ENCODE assay signal across 1 cellular context in the genomic region with DNA sequence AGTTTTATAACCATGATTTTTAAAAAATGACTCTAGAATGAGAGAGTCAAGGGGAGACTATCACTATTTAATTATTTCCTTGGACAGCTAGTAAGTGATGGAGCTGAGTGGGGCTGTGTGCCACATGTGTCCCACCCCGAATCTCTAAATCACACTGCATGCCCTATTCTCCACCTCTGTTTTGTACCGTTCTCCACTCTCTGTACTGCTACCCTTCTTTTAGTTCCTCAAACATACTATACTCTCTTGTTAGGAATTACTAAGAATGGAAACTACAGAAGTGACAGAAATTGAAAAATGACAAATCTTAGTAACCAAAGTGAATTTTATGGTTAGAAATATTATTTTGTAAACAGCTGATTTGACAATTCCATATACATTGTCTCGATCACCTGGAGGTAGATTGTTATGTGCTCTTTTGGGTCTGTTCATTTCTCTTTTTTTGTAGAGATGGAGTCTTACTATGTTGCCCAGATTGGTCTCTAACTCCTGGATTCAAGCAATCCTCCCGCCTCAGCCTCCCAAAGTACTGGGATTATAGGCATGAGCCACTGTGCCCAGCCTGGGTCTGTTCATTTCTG.
TF ChIP-seq lines count a peak whose summit lies in the region.

No MANE protein-coding gene starts in this region.

TF ChIP-seq in K562, 482 proteins besides CTCF, POLR2A, EP300 and RAD21:
- TF ChIP-seq, protein P1, sequence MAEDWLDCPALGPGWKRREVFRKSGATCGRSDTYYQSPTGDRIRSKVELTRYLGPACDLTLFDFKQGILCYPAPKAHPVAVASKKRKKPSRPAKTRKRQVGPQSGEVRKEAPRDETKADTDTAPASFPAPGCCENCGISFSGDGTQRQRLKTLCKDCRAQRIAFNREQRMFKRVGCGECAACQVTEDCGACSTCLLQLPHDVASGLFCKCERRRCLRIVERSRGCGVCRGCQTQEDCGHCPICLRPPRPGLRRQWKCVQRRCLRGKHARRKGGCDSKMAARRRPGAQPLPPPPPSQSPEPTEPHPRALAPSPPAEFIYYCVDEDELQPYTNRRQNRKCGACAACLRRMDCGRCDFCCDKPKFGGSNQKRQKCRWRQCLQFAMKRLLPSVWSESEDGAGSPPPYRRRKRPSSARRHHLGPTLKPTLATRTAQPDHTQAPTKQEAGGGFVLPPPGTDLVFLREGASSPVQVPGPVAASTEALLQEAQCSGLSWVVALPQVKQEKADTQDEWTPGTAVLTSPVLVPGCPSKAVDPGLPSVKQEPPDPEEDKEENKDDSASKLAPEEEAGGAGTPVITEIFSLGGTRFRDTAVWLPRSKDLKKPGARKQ (CRISPR knock-in tag; IDR thresholded peaks at IDR 0.05) = no peak
- TF ChIP-seq PHF21A (IDR thresholded peaks at IDR 0.05; ENCODE audit: borderline replicate concordance, low read depth) = no peak
- no peak for TF ChIP-seq BMI1 (IDR thresholded peaks at IDR 0.05; ENCODE audit: low read length)
- peak; percentile 34; the same call in 1 of the 2 replicates for TF ChIP-seq C11orf30 (IDR thresholded peaks at IDR 0.05; ENCODE audit: low read depth)
- TF ChIP-seq PHB (CRISPR knock-in tag; IDR thresholded peaks at IDR 0.05) = no peak
- no peak for TF ChIP-seq CREBBP (IDR thresholded peaks at IDR 0.05; ENCODE audit: low read depth, low read length)
- no peak for TF ChIP-seq MXI1 (IDR thresholded peaks at IDR 0.05; ENCODE audit: low read depth, low read length)
- TF ChIP-seq, protein P2, sequence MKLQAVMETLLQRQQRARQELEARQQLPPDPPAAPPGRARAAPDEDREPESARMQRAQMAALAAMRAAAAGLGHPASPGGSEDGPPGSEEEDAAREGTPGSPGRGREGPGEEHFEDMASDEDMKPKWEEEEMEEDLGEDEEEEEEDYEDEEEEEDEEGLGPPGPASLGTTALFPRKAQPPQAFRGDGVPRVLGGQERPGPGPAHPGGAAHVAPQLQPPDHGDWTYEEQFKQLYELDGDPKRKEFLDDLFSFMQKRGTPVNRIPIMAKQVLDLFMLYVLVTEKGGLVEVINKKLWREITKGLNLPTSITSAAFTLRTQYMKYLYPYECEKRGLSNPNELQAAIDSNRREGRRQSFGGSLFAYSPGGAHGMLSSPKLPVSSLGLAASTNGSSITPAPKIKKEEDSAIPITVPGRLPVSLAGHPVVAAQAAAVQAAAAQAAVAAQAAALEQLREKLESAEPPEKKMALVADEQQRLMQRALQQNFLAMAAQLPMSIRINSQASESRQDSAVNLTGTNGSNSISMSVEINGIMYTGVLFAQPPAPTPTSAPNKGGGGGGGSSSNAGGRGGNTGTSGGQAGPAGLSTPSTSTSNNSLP (IDR thresholded peaks at IDR 0.05; ENCODE audit: borderline replicate concordance, low read depth, low read length) = no peak
- TF ChIP-seq ZNF316 (IDR thresholded peaks at IDR 0.05) = peak; percentile 73
- no peak for TF ChIP-seq CCAR2 (IDR thresholded peaks at IDR 0.05; ENCODE audit: low read depth, low read length)
